Comparison of ENCODE assay signal across 8 cellular contexts in the genomic region with DNA sequence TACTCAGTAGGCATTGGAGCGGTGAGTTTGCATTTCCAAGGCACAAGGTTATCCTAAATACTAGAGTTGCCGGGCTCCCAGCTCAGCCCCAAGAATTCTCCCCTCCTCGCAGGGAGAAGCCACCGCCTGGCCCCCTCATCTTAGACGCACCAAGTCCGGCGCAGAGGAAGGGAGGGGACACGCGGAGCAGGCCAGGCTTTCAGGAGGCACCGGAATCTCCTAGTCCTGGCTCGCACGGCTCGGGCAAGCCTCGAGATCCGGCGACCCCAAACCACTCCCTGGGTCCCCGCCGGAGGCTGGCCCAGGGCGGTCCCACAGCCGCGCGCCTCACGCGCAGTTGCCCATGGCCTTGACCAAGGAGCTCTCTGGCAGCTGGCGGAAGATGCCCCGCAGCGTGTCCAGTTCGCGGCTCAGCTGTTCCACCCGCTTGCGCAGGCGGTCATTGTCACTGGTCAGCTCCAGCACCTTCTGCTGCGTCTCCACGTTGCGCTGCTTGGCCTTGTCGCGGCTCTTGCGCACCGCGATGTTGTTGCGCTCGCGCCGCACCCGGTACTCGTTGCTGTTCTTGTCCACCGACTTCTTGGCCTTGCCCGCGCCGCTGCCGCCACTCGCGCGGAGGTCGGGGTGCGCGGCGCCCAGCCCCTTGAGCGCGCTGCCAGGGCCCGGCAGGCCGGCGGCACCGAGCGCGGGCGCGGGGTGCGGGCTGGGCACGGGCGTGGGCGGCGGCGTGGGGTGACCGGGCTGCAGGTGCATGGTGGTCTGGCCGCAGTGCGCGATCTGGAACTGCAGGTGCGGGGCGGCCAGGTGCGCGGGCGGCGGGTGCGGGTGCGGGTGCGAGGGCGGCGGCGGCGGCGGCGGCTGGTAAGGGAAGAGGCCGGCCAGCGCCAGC. TPM values are rescaled to one million over a fixed set of nuclear protein-coding genes. Genes with fewer than 3 reads are reported as not detected.
A peak's percentile ranks its signal among the peaks of the same experiment; 100 is the strongest.
DNase-seq lines count a peak whose midpoint lies in the region; ATAC-seq and TF ChIP-seq lines count a peak whose summit lies in the region.

No MANE protein-coding gene starts in this region.

- ATAC-seq in Right ventricle myocardium inferior (no peak), HG03280 (IDR thresholded peaks at IDR 0.05; ENCODE audit: unreplicated experiment) (no peak)

- H3K4me1 ChIP-seq in cardiac muscle cell (ENCODE audit: low read depth) (peaks cover 10% of the 10 kb centered on the region), duodenal mucosa (ENCODE audit: control insufficient read depth in 1 of 2, insufficient read depth in 2 of 2, low read length in 2 of 2) (peaks cover 31 to 61% of the 10 kb centered on the region in 2 donors), muscle layer of duodenum (ENCODE audit: control insufficient read depth in 1 of 2, insufficient read depth in 2 of 2, low read length in 2 of 2) (peaks cover 6 to 38% of the 10 kb centered on the region in 2 donors), vagina (peaks cover 68% of the 10 kb centered on the region)

- H3K9me3 ChIP-seq in cardiac muscle cell (ENCODE audit: low read depth) (no peaks in the 10 kb centered on the region), duodenal mucosa (ENCODE audit: control insufficient read depth in 1 of 2, low read length in 2 of 2) (no peaks in the 10 kb centered on the region), muscle layer of duodenum (ENCODE audit: control insufficient read depth in 1 of 2, low read length in 2 of 2) (no peaks in the 10 kb centered on the region), vagina (no peaks in the 10 kb centered on the region)

- peaks cover 33% of the 10 kb centered on the region for H3K27me3 ChIP-seq in cardiac muscle cell
- peaks cover 0 to 3% of the 10 kb centered on the region in 2 donors for H3K27me3 ChIP-seq in duodenal mucosa (ENCODE audit: control insufficient read depth in 1 of 2, insufficient read depth in 2 of 2, low read length in 2 of 2)
- no peaks in the 10 kb centered on the region for H3K27me3 ChIP-seq in muscle layer of duodenum (ENCODE audit: low read depth, low read length)
- no peaks in the 10 kb centered on the region for H3K27me3 ChIP-seq in vagina

- H3K36me3 ChIP-seq in cardiac muscle cell (no peaks in the 10 kb centered on the region), duodenal mucosa (ENCODE audit: control insufficient read depth in 1 of 2, insufficient read depth in 2 of 2, low read length in 2 of 2) (peaks cover 0 to 3% of the 10 kb centered on the region in 2 donors), muscle layer of duodenum (ENCODE audit: control insufficient read depth in 1 of 2, insufficient read depth in 2 of 2, low read length in 2 of 2) (no peaks in the 10 kb centered on the region), vagina (no peaks in the 10 kb centered on the region)

- no peak for TF ChIP-seq POLR2A in vagina (IDR thresholded peaks at IDR 0.05)

- H3K9ac ChIP-seq in duodenal mucosa (ENCODE audit: low read depth in 1 of 2, low read length in 2 of 2): peak overlapping the region; percentile 76 to 86

- peak overlapping the region; percentile 35 for H3K4me3 ChIP-seq in cardiac muscle cell
- peak overlapping the region; percentile 80 to 87 for H3K4me3 ChIP-seq in duodenal mucosa (ENCODE audit: low read depth in 1 of 2, low read length in 2 of 2)
- peak overlapping the region; percentile 33 to 70 for H3K4me3 ChIP-seq in muscle layer of duodenum (ENCODE audit: low read depth in 1 of 2, low read length in 2 of 2)
- peak overlapping the region; percentile 80 to 94 for H3K4me3 ChIP-seq in vagina

- no peak overlapping the region for H3K27ac ChIP-seq in cardiac muscle cell
- H3K27ac ChIP-seq in duodenal mucosa (ENCODE audit: low read depth, low read length): peak overlapping the region; percentile 5
- H3K27ac ChIP-seq in muscle layer of duodenum (ENCODE audit: low read length): peak overlapping the region; percentile 23
- peak overlapping the region; percentile 87 for H3K27ac ChIP-seq in vagina

- no peak for TF ChIP-seq CTCF in cardiac muscle cell (IDR thresholded peaks at IDR 0.05; ENCODE audit: low read depth, low read length)
- no peak for TF ChIP-seq CTCF in vagina (IDR thresholded peaks at IDR 0.05)

- peak; percentile 14 to 40 for DNase-seq in cardiac muscle cell (ENCODE audit: low read depth in 1 of 2, low spot score in 1 of 2)
- DNase-seq in Right ventricle myocardium inferior (ENCODE audit: missing footprints): no peak
- peak in 1 of 2 donors; percentile 86 for DNase-seq in vagina (ENCODE audit: extremely low spot score in 2 of 2)
- DNase-seq in T-helper 1 cell: no peak
- DNase-seq in T-helper 9 cell: no peak

- intact Hi-C loops in Right ventricle myocardium inferior (cut with DNase I) (loop anchor here (5.0 to 10.0 kb wide), 3 partner anchors 56 to 106 kb away; no protein-coding TSS in a partner anchor), vagina (cut with DNase I) (loop anchor here (5.0 kb wide), 2 partner anchors 71 to 86 kb away; a partner anchor contains a TSS)

RNA-seq across cellular contexts. Expression of a gene that starts 1.1 kb away (rescaled TPM):
- 6.2 and 6.7 TPM in 2 replicates for total RNA-seq in cardiac muscle cell
- 2.4 and 3.2 TPM in 2 replicates for polyA plus RNA-seq in cardiac muscle cell
- total RNA-seq in Right ventricle myocardium inferior: 4.9 TPM
- 38.3 TPM for total RNA-seq in vagina

Comparison
In these comparisons a context has a peak if more than half of its experiments do, and no peak if none do; other contexts are left out.
1. DNase-seq: peak in cardiac muscle cell (2 of 2); none in Right ventricle myocardium inferior (single experiment), T-helper 1 cell (0 of 5) and T-helper 9 cell (single experiment).
2. H3K4me3 ChIP-seq: peak in every context shown above with its lines; median percentile 87 in vagina; 84 in duodenal mucosa; 52 in muscle layer of duodenum; 35 in cardiac muscle cell.